ENCODE assay signal across 8 cellular contexts in the genomic region with DNA sequence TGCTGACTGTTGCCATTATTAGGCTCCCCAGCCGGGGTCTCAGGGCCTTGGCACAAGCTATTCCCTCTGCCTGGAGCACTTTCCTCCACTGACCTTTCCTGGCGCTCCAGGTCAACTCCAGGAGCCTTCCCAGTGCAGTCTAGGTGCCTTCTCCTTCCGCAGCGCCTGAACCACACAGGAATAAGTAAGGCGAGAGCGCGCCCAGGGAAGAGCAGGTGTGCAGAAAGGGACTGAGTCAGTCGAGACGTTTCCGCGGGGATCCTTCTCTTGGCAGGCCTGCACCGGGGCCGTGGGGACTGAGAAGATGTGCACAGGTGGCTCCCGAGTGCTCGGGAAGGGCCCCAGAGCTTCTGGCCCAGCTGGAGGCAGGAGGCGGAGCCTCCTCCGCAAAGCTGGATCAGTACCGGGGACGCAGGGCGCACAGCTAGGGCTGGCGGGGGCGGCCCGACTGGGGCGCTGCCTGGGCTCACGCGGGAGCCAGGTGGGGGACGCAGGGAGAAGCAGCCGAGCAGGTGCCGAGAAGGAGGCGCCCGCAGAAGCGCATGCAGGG.
DNase-seq lines count a peak whose midpoint lies in the region; ATAC-seq lines count a peak whose summit lies in the region.

No MANE protein-coding gene starts in this region.

- H3K36me3 Mint-ChIP-seq in stimulated activated effector memory CD8-positive, alpha-beta T cell treated with anti-CD3 and anti-CD28 coated beads, Interleukin-12 subunit alpha, Interleukin-12 subunit beta, amount 100 ng/mL, for 72 hours: peaks cover 41% of the 10 kb centered on the region

- peaks cover 52% of the 10 kb centered on the region for H3K27me3 ChIP-seq in iPS-18a (ENCODE audit: control insufficient read depth, insufficient read depth, low read length)

- DNase-seq in activated CD4-positive, alpha-beta T cell treated with anti-CD3 and anti-CD28 coated beads for 4 hours: peak; percentile 16 to 35
- no peak for DNase-seq in activated CD4-positive, alpha-beta T cell treated with anti-CD3 and anti-CD28 coated beads for 1 hour
- DNase-seq in NCI-H1105 (lab: John Stamatoyannopoulos, UW) (peak; percentile 36), RKO (ENCODE audit: low spot score) (no peak)
- DNase-seq in activated gamma-delta T cell treated with anti-CD3 and anti-CD28 coated beads, Interleukin-2, amount 50 U/mL, for 16 hours (ENCODE audit: low read depth): peak; percentile 1
- peak in 1 of 2 donors; percentile 16 for DNase-seq in stimulated activated effector memory CD8-positive, alpha-beta T cell treated with anti-CD3 and anti-CD28 coated beads, Interleukin-12 subunit alpha, Interleukin-12 subunit beta, amount 100 ng/mL, for 72 hours (ENCODE audit: low spot score in 2 of 2)

- peak overlapping the region; percentile 65 for H3K27ac Mint-ChIP-seq in stimulated activated effector memory CD8-positive, alpha-beta T cell treated with anti-CD3 and anti-CD28 coated beads, Interleukin-12 subunit alpha, Interleukin-12 subunit beta, amount 100 ng/mL, for 72 hours

- no peaks in the 10 kb centered on the region for H3K4me1 ChIP-seq in iPS-18a (ENCODE audit: control insufficient read depth, low read depth, low read length)

- no peak overlapping the region for H3K27ac ChIP-seq in iPS-18a (ENCODE audit: low read length)

- H3K36me3 ChIP-seq in iPS-18a (ENCODE audit: control insufficient read depth, low read depth, low read length): peaks cover 11% of the 10 kb centered on the region

- H3K4me1 Mint-ChIP-seq in stimulated activated effector memory CD8-positive, alpha-beta T cell treated with anti-CD3 and anti-CD28 coated beads, Interleukin-12 subunit alpha, Interleukin-12 subunit beta, amount 100 ng/mL, for 72 hours: peaks cover 8% of the 10 kb centered on the region

- no peak for ATAC-seq in stimulated activated effector memory CD8-positive, alpha-beta T cell treated with anti-CD3 and anti-CD28 coated beads, Interleukin-12 subunit alpha, Interleukin-12 subunit beta, amount 100 ng/mL, for 72 hours
- ATAC-seq in GM19324 (IDR thresholded peaks at IDR 0.05; ENCODE audit: low FRiP score, unreplicated experiment): no peak

- H3K9me3 Mint-ChIP-seq in stimulated activated effector memory CD8-positive, alpha-beta T cell treated with anti-CD3 and anti-CD28 coated beads, Interleukin-12 subunit alpha, Interleukin-12 subunit beta, amount 100 ng/mL, for 72 hours: no peaks in the 10 kb centered on the region

- no peak overlapping the region for H3K9ac ChIP-seq in iPS-18a (ENCODE audit: low read length)

- no peaks in the 10 kb centered on the region for H3K9me3 ChIP-seq in iPS-18a (ENCODE audit: control insufficient read depth, low read depth, low read length)

- peak overlapping the region; percentile 50 for H3K4me3 ChIP-seq in iPS-18a (ENCODE audit: low read length)

- peak overlapping the region; percentile 65 for H3K4me3 Mint-ChIP-seq in stimulated activated effector memory CD8-positive, alpha-beta T cell treated with anti-CD3 and anti-CD28 coated beads, Interleukin-12 subunit alpha, Interleukin-12 subunit beta, amount 100 ng/mL, for 72 hours

Comparison
In these comparisons a context has a peak if more than half of its experiments do, and no peak if none do; other contexts are left out.
1. DNase-seq: peak in activated CD4-positive, alpha-beta T cell treated with anti-CD3 and anti-CD28 coated beads for 4 hours (2 of 2), NCI-H1105 (single experiment) and activated gamma-delta T cell treated with anti-CD3 and anti-CD28 coated beads, Interleukin-2, amount 50 U/mL, for 16 hours (single experiment); none in activated CD4-positive, alpha-beta T cell treated with anti-CD3 and anti-CD28 coated beads for 1 hour (single experiment) and RKO (single experiment).